In the genomic region with DNA sequence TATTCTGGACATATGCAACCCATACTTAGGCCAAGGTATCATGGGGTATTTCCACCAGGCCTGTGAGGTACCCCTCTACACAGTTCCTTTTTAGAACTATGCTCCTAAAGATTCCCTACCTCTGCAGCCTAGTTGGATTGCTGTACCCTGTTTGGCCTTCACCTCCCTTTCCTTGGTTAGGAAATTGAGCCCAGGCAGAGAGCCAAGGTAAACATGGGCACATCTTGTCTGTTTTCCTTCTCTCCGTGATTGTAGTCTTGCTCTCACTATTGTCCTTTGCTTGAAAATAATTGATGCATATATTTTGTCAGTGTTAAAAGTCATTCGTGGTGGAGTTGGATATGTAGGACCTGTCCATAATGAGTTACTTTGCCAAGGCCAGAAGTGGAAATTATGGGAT, we compare ENCODE assay signal across 1 cellular context.
TF ChIP-seq lines count a peak whose summit lies in the region.

No MANE protein-coding gene starts in this region.

TF ChIP-seq in GM23338, 12 proteins besides CTCF, POLR2A, EP300 and RAD21 (continued from another document):
- TF ChIP-seq, protein P1, sequence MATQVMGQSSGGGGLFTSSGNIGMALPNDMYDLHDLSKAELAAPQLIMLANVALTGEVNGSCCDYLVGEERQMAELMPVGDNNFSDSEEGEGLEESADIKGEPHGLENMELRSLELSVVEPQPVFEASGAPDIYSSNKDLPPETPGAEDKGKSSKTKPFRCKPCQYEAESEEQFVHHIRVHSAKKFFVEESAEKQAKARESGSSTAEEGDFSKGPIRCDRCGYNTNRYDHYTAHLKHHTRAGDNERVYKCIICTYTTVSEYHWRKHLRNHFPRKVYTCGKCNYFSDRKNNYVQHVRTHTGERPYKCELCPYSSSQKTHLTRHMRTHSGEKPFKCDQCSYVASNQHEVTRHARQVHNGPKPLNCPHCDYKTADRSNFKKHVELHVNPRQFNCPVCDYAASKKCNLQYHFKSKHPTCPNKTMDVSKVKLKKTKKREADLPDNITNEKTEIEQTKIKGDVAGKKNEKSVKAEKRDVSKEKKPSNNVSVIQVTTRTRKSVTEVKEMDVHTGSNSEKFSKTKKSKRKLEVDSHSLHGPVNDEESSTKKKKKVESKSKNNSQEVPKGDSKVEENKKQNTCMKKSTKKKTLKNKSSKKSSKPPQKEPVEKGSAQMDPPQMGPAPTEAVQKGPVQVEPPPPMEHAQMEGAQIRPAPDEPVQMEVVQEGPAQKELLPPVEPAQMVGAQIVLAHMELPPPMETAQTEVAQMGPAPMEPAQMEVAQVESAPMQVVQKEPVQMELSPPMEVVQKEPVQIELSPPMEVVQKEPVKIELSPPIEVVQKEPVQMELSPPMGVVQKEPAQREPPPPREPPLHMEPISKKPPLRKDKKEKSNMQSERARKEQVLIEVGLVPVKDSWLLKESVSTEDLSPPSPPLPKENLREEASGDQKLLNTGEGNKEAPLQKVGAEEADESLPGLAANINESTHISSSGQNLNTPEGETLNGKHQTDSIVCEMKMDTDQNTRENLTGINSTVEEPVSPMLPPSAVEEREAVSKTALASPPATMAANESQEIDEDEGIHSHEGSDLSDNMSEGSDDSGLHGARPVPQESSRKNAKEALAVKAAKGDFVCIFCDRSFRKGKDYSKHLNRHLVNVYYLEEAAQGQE (IDR thresholded peaks at IDR 0.05; ENCODE audit: unreplicated experiment): no peak
- TF ChIP-seq, protein P2, sequence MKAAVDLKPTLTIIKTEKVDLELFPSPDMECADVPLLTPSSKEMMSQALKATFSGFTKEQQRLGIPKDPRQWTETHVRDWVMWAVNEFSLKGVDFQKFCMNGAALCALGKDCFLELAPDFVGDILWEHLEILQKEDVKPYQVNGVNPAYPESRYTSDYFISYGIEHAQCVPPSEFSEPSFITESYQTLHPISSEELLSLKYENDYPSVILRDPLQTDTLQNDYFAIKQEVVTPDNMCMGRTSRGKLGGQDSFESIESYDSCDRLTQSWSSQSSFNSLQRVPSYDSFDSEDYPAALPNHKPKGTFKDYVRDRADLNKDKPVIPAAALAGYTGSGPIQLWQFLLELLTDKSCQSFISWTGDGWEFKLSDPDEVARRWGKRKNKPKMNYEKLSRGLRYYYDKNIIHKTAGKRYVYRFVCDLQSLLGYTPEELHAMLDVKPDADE (IDR thresholded peaks at IDR 0.05): no peak
- TF ChIP-seq NANOG (IDR thresholded peaks at IDR 0.05; ENCODE audit: borderline replicate concordance): no peak
- no peak for TF ChIP-seq CREB1 (CRISPR knock-in tag; IDR thresholded peaks at IDR 0.05; ENCODE audit: low read depth)
- no peak for TF ChIP-seq ZNF114 (CRISPR knock-in tag; IDR thresholded peaks at IDR 0.05)
- no peak for TF ChIP-seq JUNB (IDR thresholded peaks at IDR 0.05; ENCODE audit: unreplicated experiment)
- no peak for TF ChIP-seq POLR2AphosphoS5 (IDR thresholded peaks at IDR 0.05; ENCODE audit: low read depth)
- TF ChIP-seq STAT1 (IDR thresholded peaks at IDR 0.05; ENCODE audit: unreplicated experiment): no peak
- no peak for TF ChIP-seq ZNF331 (CRISPR knock-in tag; IDR thresholded peaks at IDR 0.05; ENCODE audit: low read depth)
